Comparison of ENCODE assay signal across 15 cellular contexts in genomic region chr2:68216454-68217310, GRCh38. TPM values are rescaled to one million over a fixed set of nuclear protein-coding genes. Genes with fewer than 3 reads are reported as not detected.
A peak's percentile ranks its signal among the peaks of the same experiment; 100 is the strongest.
DNase-seq lines count a peak whose midpoint lies in the region; ATAC-seq, FAIRE-seq and TF ChIP-seq lines count a peak whose summit lies in the region.
"Had no signal": no experiment of that assay in that cellular context is flagged by ENCODE, and none has a peak within 500 bp of the region (broad histone marks: within the 10 kb centered on the region; RNA-seq: fewer than 3 reads in every experiment).

No MANE protein-coding gene starts in this region.

- no peak for TF ChIP-seq POLR2A in HCT116 (IDR thresholded peaks at IDR 0.05; ENCODE audit: borderline replicate concordance, extremely low read depth, insufficient read depth, insufficient read length)

- intact Hi-C loops in Calu3 (cut with micrococcal nuclease; ENCODE audit: unreplicated experiment) (no loop called here), HCT116 (cut with micrococcal nuclease) (no loop called here)

- peaks cover 100% of the 10 kb centered on the region for H3K79me2 ChIP-seq in HCT116 (ENCODE audit: insufficient read depth, low read length)

- H3K4me1 Mint-ChIP-seq in Calu3 (ENCODE audit: low read depth, unreplicated experiment) = peaks cover 33% of the 10 kb centered on the region
- peaks cover 40% of the 10 kb centered on the region for H3K4me1 Mint-ChIP-seq in nephron

- H3K36me3 Mint-ChIP-seq in Calu3 (ENCODE audit: insufficient read depth, unreplicated experiment) (peaks cover 12% of the 10 kb centered on the region), nephron (ENCODE audit: low read depth) (peaks cover 40% of the 10 kb centered on the region)

- BruUV-seq in Calu3 (replicated peaks; lab: Mats Ljungman, UMichigan) (no TSS peak), HCT116 (replicated peaks; lab: Mats Ljungman, UMichigan) (no TSS peak)

- no peak overlapping the region for H3K4me2 ChIP-seq in HCT116 (ENCODE audit: low read length)

- TF ChIP-seq CTCF in Calu3 (IDR thresholded peaks at IDR 0.05; ENCODE audit: unreplicated experiment) = no peak
- no peak for TF ChIP-seq CTCF in HCT116 (IDR thresholded peaks at IDR 0.05 in 2 of 3, conservative IDR thresholded peaks at IDR 0.05 in 1 of 3; ENCODE audit: borderline replicate concordance in 1 of 3, insufficient read depth in 1 of 3, low read depth in 2 of 3, low read length in 2 of 3)
- TF ChIP-seq CTCF in nephron (IDR thresholded peaks at IDR 0.05; ENCODE audit: unreplicated experiment in 3 of 3) = no peak

- no peak for TF ChIP-seq RAD21 in HCT116 (IDR thresholded peaks at IDR 0.05; ENCODE audit: low read depth)

- H3K4me1 ChIP-seq in HCT116 (ENCODE audit: control insufficient read depth in 1 of 2, insufficient read depth in 2 of 2, low read length in 2 of 2) = no peaks in the 10 kb centered on the region; a peak in 1 of 4 replicates

- H4K20me1 ChIP-seq in HCT116 (ENCODE audit: insufficient read depth) = peaks cover 17% of the 10 kb centered on the region; the same call in 1 of the 2 replicates

- no peaks in the 10 kb centered on the region for H3K27me3 Mint-ChIP-seq in Calu3 (ENCODE audit: unreplicated experiment)
- H3K27me3 Mint-ChIP-seq in nephron (ENCODE audit: low read depth) = no peaks in the 10 kb centered on the region
- H3K27me3 Mint-ChIP-seq: activated CD4-positive, alpha-beta T cell treated with anti-CD3 and anti-CD28 coated beads, Interleukin-2, amount 10 ng/mL, durations not matched to agents 7 days and 5 days; stimulated activated memory B cell treated with anti-CD40 and anti-IgM and Interleukin-4, amounts not matched to agents 10 μg/mL and 1 μg/mL and 100 μg/mL, for 72 hours had no signal

- DNase-seq in Calu3 (no peak), HCT116 (ENCODE audit: low read depth, low spot score) (no peak), cortex of kidney (lab: John Stamatoyannopoulos, UW) (no peak), RKO (ENCODE audit: low spot score) (no peak), GDM1 (lab: John Stamatoyannopoulos, UW) (no peak)
- DNase-seq: activated CD4-positive, alpha-beta T cell treated with anti-CD3 and anti-CD28 coated beads, Interleukin-2, amount 10 ng/mL, durations not matched to agents 7 days and 5 days; left ventricle myocardium inferior; NCI-H1105 treated with DMSO at 0.1 percent for 48 hours; occipital lobe; stimulated activated CD4-positive, alpha-beta T cell treated with anti-CD3 and anti-CD28 coated beads, Interleukin-2, amount 100 ng/mL, for 24 hours had no signal

- no peak overlapping the region for H3K9ac ChIP-seq in HCT116 (ENCODE audit: low read length)

- no peak overlapping the region for H3K4me3 Mint-ChIP-seq in Calu3 (ENCODE audit: low read depth, unreplicated experiment)
- H3K4me3 Mint-ChIP-seq in nephron = no peak overlapping the region
- H3K4me3 Mint-ChIP-seq: activated CD4-positive, alpha-beta T cell treated with anti-CD3 and anti-CD28 coated beads, Interleukin-2, amount 10 ng/mL, durations not matched to agents 7 days and 5 days; stimulated activated memory B cell treated with anti-CD40 and anti-IgM and Interleukin-4, amounts not matched to agents 10 μg/mL and 1 μg/mL and 100 μg/mL, for 72 hours had no signal

- no peak overlapping the region for H3K27ac ChIP-seq in HCT116 (ENCODE audit: low read depth, low read length)
- H3K27ac ChIP-seq: left ventricle myocardium inferior had no signal

- H3K9me3 Mint-ChIP-seq in Calu3 (ENCODE audit: low read depth, unreplicated experiment) (no peaks in the 10 kb centered on the region), nephron (peaks cover 7% of the 10 kb centered on the region)
- H3K9me3 Mint-ChIP-seq: activated CD4-positive, alpha-beta T cell treated with anti-CD3 and anti-CD28 coated beads, Interleukin-2, amount 10 ng/mL, durations not matched to agents 7 days and 5 days; activated naive CD4-positive, alpha-beta T cell treated with anti-CD3 and anti-CD28 coated beads, Interleukin-2, amount 50 U/mL, for 72 hours; stimulated activated memory B cell treated with anti-CD40 and anti-IgM and Interleukin-4, amounts not matched to agents 10 μg/mL and 1 μg/mL and 100 μg/mL, for 72 hours had no signal

- H3K9me3 ChIP-seq in HCT116 (ENCODE audit: control insufficient read depth in 1 of 2, insufficient read depth in 1 of 2, low read depth in 1 of 2, low read length in 2 of 2) = no peaks in the 10 kb centered on the region

- POLR2A ChIA-PET in HCT116 (lab: Charles Lee) = no interaction called here

- H3K27me3 ChIP-seq in HCT116 (ENCODE audit: insufficient read depth, low read length) = no peaks in the 10 kb centered on the region

- no peak overlapping the region for H2AFZ ChIP-seq in HCT116 (ENCODE audit: low read depth, low read length, poor library complexity, severe bottlenecking)

- peak overlapping the region; percentile 5 for H3K27ac Mint-ChIP-seq in Calu3 (ENCODE audit: unreplicated experiment)
- peak overlapping the region in 2 of 3 experiments; percentile 12 to 58 for H3K27ac Mint-ChIP-seq in nephron
- H3K27ac Mint-ChIP-seq: activated CD4-positive, alpha-beta T cell treated with anti-CD3 and anti-CD28 coated beads, Interleukin-2, amount 10 ng/mL, durations not matched to agents 7 days and 5 days; activated naive CD4-positive, alpha-beta T cell treated with anti-CD3 and anti-CD28 coated beads, Interleukin-2, amount 50 U/mL, for 72 hours; stimulated activated memory B cell treated with anti-CD40 and anti-IgM and Interleukin-4, amounts not matched to agents 10 μg/mL and 1 μg/mL and 100 μg/mL, for 72 hours had no signal

- FAIRE-seq in TTC549 (lab: Jason Lieb, UNC) = peak; percentile 66

- H3K4me3 ChIP-seq in HCT116 (replicated peaks in 1 of 2; ENCODE audit: low read depth in 1 of 2, low read length in 2 of 2) = no peak overlapping the region
- H3K4me3 ChIP-seq: left ventricle myocardium inferior had no signal

- ATAC-seq in HCT116 = no peak
- ATAC-seq in GM19467 (IDR thresholded peaks at IDR 0.05; ENCODE audit: unreplicated experiment) = no peak
- ATAC-seq: stimulated activated memory B cell treated with anti-CD40 and anti-IgM and Interleukin-4, amounts not matched to agents 10 μg/mL and 1 μg/mL and 100 μg/mL, for 72 hours had no signal

- H3K9me2 ChIP-seq in HCT116 (ENCODE audit: insufficient read depth) = no peaks in the 10 kb centered on the region

- CTCF ChIA-PET in Calu3 (lab: Charles Lee) = no interaction called here
- CTCF ChIA-PET in HCT116 (lab: Charles Lee) = interaction anchor here (1.9 kb wide), 1 partner anchor 21 kb away, joined by 7 read pairs; no protein-coding TSS in a partner anchor

- RAD21 ChIA-PET in HCT116 (lab: Charles Lee; ENCODE audit: low non-redundant PET in 1 of 2, low total read pairs in 2 of 2, uncharacterized antibody in 2 of 2, unreplicated experiment in 2 of 2) = no interaction called here

- H3K36me3 ChIP-seq in HCT116 (ENCODE audit: control insufficient read depth in 1 of 2, insufficient read depth in 2 of 2, low read length in 2 of 2) = no peaks in the 10 kb centered on the region; a peak in 1 of 4 replicates

TF ChIP-seq in HCT116, 20 proteins besides CTCF, POLR2A, EP300 and RAD21:
- TF ChIP-seq ZBTB33 (IDR thresholded peaks at IDR 0.05; ENCODE audit: extremely low read depth, insufficient replicate concordance, low read length) (no peak), TCF7L2 (IDR thresholded peaks at IDR 0.05; ENCODE audit: borderline replicate concordance, extremely low read depth, insufficient read depth, insufficient read length) (peak; percentile 65)

RNA-seq across cellular contexts. Expression of gene PPP3R1, which starts 35.6 kb away (rescaled TPM):
- total RNA-seq in Calu3 (2022) (63.4 TPM in 2 replicates), HCT116 (2021; ENCODE audit: unreplicated experiment) (69.9 TPM)
- 13.0 and 18.4 TPM in 2 replicates for polyA plus RNA-seq in HCT116 (2012)

RNA-seq across cellular contexts. Expression of gene PNO1, which starts 59.0 kb away (rescaled TPM):
- total RNA-seq in Calu3 (2022) = 23.6 and 24.3 TPM in 2 replicates
- total RNA-seq in HCT116 (2021; ENCODE audit: unreplicated experiment) = 23.3 TPM
- polyA plus RNA-seq in HCT116 (2012) = 11.9 and 15.0 TPM in 2 replicates
